8 cellular contexts compared by ENCODE assay signal in the genomic region with DNA sequence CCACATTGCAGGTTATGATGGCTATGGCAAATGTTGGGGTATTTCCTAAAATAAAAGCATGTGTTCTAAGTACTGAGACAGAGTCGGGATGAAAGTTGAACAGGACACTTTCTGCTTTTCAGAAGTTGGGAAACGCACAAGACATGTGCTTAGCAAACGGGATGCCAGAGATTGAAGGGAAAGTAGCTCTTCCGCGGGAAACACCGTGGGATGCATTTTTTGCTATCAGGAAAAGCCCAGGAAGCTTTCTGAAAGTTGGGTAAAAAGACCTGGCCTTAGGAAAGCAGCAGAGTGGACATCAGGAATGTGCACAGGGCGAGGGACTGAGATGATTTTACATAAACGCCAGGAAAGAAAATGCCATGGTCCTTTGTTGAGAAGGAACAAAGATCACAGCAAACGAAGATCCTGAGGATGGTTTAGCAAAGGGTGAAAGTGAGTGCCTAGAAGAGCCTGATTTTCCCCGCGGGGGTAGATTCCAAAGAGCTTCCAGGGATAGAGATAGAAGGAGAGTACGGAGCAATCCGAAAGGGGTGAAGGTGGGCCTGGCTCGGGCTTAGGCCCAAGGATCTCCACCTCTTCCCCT. TPM values are rescaled to one million over a fixed set of nuclear protein-coding genes. Genes with fewer than 3 reads are reported as not detected.
DNase-seq lines count a peak whose midpoint lies in the region; ATAC-seq and TF ChIP-seq lines count a peak whose summit lies in the region.

No MANE protein-coding gene starts in this region.

- no peak for ATAC-seq in gastrocnemius medialis
- no peak for ATAC-seq in activated CD4-positive, CD25-positive, alpha-beta regulatory T cell treated with anti-CD3 and anti-CD28 coated beads, Interleukin-2, amount 50 U/mL, for 24 hours

- H2AFZ ChIP-seq in GM23248: peak overlapping the region; percentile 97

- no peaks in the 10 kb centered on the region for H3K9me3 ChIP-seq in GM23248 (ENCODE audit: low read depth)
- H3K9me3 ChIP-seq in SJCRH30 (replicated peaks): no peaks in the 10 kb centered on the region
- H3K9me3 ChIP-seq in gastrocnemius medialis: no peaks in the 10 kb centered on the region

- no peaks in the 10 kb centered on the region for H4K20me1 ChIP-seq in GM23248 (ENCODE audit: insufficient read depth)

- no peaks in the 10 kb centered on the region for H3K9me2 ChIP-seq in GM23248 (ENCODE audit: insufficient read depth)

- TF ChIP-seq CTCF in fibroblast of villous mesenchyme (IDR thresholded peaks at IDR 0.05; ENCODE audit: insufficient read depth, low read depth, low read length): no peak
- TF ChIP-seq CTCF in gastrocnemius medialis (IDR thresholded peaks at IDR 0.05 in 4 of 5, conservative IDR thresholded peaks at IDR 0.05 in 1 of 5): no peak

- DNase-seq in GM23248 (peak; percentile 43), SJCRH30 (no peak), fibroblast of villous mesenchyme (ENCODE audit: low read depth) (peak; percentile 37), gastrocnemius medialis (no peak), NCI-H187 (lab: John Stamatoyannopoulos, UW) (no peak), cortex of kidney (lab: John Stamatoyannopoulos, UW) (no peak), NCI-H345 (lab: John Stamatoyannopoulos, UW) (no peak)

- no peaks in the 10 kb centered on the region; the same call in 1 of the 2 replicates for H3K36me3 ChIP-seq in GM23248 (ENCODE audit: low read depth)
- H3K36me3 ChIP-seq in SJCRH30: peaks cover 39% of the 10 kb centered on the region
- H3K36me3 ChIP-seq in gastrocnemius medialis: no peaks in the 10 kb centered on the region

- peaks cover 22% of the 10 kb centered on the region for H3K79me2 ChIP-seq in GM23248 (ENCODE audit: insufficient read depth)

- H3K27ac ChIP-seq in GM23248 (peak overlapping the region; percentile 36; the same call in 1 of the 2 replicates), SJCRH30 (peak overlapping the region; percentile 89), gastrocnemius medialis (peak overlapping the region in 1 of 4 donors; percentile 53)

- H3K4me2 ChIP-seq in GM23248 (ENCODE audit: unreplicated experiment): peak overlapping the region; percentile 82

- 24% methylated on average over 14 of the region's 14 CpGs for WGBS in GM23248 (ENCODE audit: low coverage in 1 of 2, low lambda C conversion rate in 2 of 2, missing lambda C conversion rate in 2 of 2), 2 experiments

- peaks cover 6% of the 10 kb centered on the region for H3F3A ChIP-seq in GM23248 (ENCODE audit: insufficient read depth)

- in situ Hi-C loops in GM23248 (cut with MboI) (no loop called here), gastrocnemius medialis (cut with MboI; ENCODE audit: low sequenced_read_pairs in 4 of 4) (no loop called here)

- no peak for TF ChIP-seq POLR2A in gastrocnemius medialis (IDR thresholded peaks at IDR 0.05)

- H3K9ac ChIP-seq in GM23248: peak overlapping the region; percentile 79

- H3K27me3 ChIP-seq in GM23248 (replicated peaks; ENCODE audit: insufficient read depth): no peaks in the 10 kb centered on the region
- no peaks in the 10 kb centered on the region for H3K27me3 ChIP-seq in SJCRH30
- H3K27me3 ChIP-seq in gastrocnemius medialis: no peaks in the 10 kb centered on the region

- H3K4me3 ChIP-seq in GM23248 (peak overlapping the region; percentile 79), SJCRH30 (peak overlapping the region; percentile 87), fibroblast of villous mesenchyme (ENCODE audit: low read depth, low read length) (peak overlapping the region; percentile 87), gastrocnemius medialis (peak overlapping the region; percentile 55 to 92 (median 70))

- H3K4me1 ChIP-seq in GM23248 (ENCODE audit: insufficient read depth): peaks cover 8% of the 10 kb centered on the region
- 0 out of 2 replicates have a peak, but pooled peaks cover 4% of the 10 kb centered on the region for H3K4me1 ChIP-seq in SJCRH30
- H3K4me1 ChIP-seq in gastrocnemius medialis: peaks cover 10 to 13% of the 10 kb centered on the region in 2 donors

- intact Hi-C loops in gastrocnemius medialis (cut with DNase I; ENCODE audit: low total_unique reads): loop anchor here (5.0 kb wide), 1 partner anchor 1205 kb away; no protein-coding TSS in a partner anchor

RNA-seq across cellular contexts. Expression of gene CDC25A, which starts 1.1 kb away (rescaled TPM):
- 4.3 and 4.6 TPM in 2 replicates for total RNA-seq in GM23248 (2014; rRNA removed; shearing (Covaris generic))
- polyA plus RNA-seq in GM23248 (2016; fragmentation: Nextera tagmentation; extraction: Ambion mirVana): 1.5 TPM in 2 replicates
- 83.1 and 92.0 TPM in 2 replicates for total RNA-seq in SJCRH30 (2014; rRNA removed; shearing (Covaris generic))
- 8.7 and 9.9 TPM in 2 replicates for total RNA-seq in fibroblast of villous mesenchyme
- total RNA-seq in gastrocnemius medialis: 1 to 10 TPM in 1 of 4 donors, under 1 TPM in 1, not detected in 2; 0.73 to 2.3 TPM

RNA-seq across cellular contexts. Expression of gene CAMP, which starts 36.2 kb away (rescaled TPM):
- not detected in 2 replicates for total RNA-seq in GM23248 (2014; rRNA removed; shearing (Covaris generic))
- polyA plus RNA-seq in GM23248 (2016; fragmentation: Nextera tagmentation; extraction: Ambion mirVana): not detected in 2 replicates
- 0.45 and 0.48 TPM in 2 replicates for total RNA-seq in SJCRH30 (2014; rRNA removed; shearing (Covaris generic))
- not detected in 2 replicates for total RNA-seq in fibroblast of villous mesenchyme
- total RNA-seq in gastrocnemius medialis: not detected

RNA-seq across cellular contexts. Expression of gene ZNF589, which starts 53.8 kb away (rescaled TPM):
- 1.9 and 2.3 TPM in 2 replicates for total RNA-seq in GM23248 (2014; rRNA removed; shearing (Covaris generic))
- polyA plus RNA-seq in GM23248 (2016; fragmentation: Nextera tagmentation; extraction: Ambion mirVana): 2.2 and 2.4 TPM in 2 replicates
- 9.8 and 9.9 TPM in 2 replicates for total RNA-seq in SJCRH30 (2014; rRNA removed; shearing (Covaris generic))
- total RNA-seq in fibroblast of villous mesenchyme: 3.9 and 4.7 TPM in 2 replicates
- 1 to 10 TPM; 1.1 to 9.6 (median 3.0) TPM for total RNA-seq in gastrocnemius medialis

Comparison
In these comparisons a context has a peak if more than half of its experiments do, and no peak if none do; other contexts are left out.
1. DNase-seq: peak in GM23248 (single experiment) and fibroblast of villous mesenchyme (single experiment); none in SJCRH30 (0 of 2), gastrocnemius medialis (0 of 2), NCI-H187 (0 of 2), cortex of kidney (single experiment) and NCI-H345 (single experiment).
2. Peak in every context shown above with its lines, with median percentiles within 50 percentile points of each other: H3K4me3 ChIP-seq.